17 cellular contexts compared by ENCODE assay signal in genomic region chr12:94103986-94104385, GRCh38.
"Had no signal": no experiment of that assay in that cellular context is flagged by ENCODE, and none has a peak within 500 bp of the region (broad histone marks: within the 10 kb centered on the region; RNA-seq: fewer than 3 reads in every experiment).

No MANE protein-coding gene starts in this region.

- H3K4me3 ChIP-seq: esophagus muscularis mucosa, left ventricle myocardium inferior, thoracic aorta, upper lobe of right lung had no signal

- H3K36me3 ChIP-seq: esophagus muscularis mucosa, left ventricle myocardium inferior, thoracic aorta, upper lobe of right lung had no signal

- H3K9me3 ChIP-seq: esophagus muscularis mucosa, left ventricle myocardium inferior, thoracic aorta, upper lobe of right lung had no signal

- DNase-seq: activated CD4-positive, alpha-beta T cell treated with anti-CD3 and anti-CD28 coated beads, Interleukin-2, amount 10 ng/mL, durations not matched to agents 24 days and 14 days; activated CD8-positive, alpha-beta memory T cell treated with anti-CD3 and anti-CD28 coated beads, Interleukin-2, amount 50 U/mL, for 4 hours; activated naive CD4-positive, alpha-beta T cell treated with anti-CD3 and anti-CD28 coated beads for 36 hours; activated T-cell treated with anti-CD3 and anti-CD28 coated beads, Interleukin-2, amount 50 U/mL, for 4 hours; aorta; cerebellar nuclear complex; cortex of kidney; foreskin fibroblast; hippocampal formation; kidney; left ventricle myocardium inferior; retina; stimulated activated naive B cell treated with anti-CD40 and anti-IgM and Interleukin-4, amounts not matched to agents 10 μg/mL and 1 μg/mL and 100 μg/mL, for 72 hours; upper lobe of right lung had no signal

- FAIRE-seq: endometrium, kidney had no signal

- ATAC-seq: activated T-cell treated with anti-CD3 and anti-CD28 coated beads, Interleukin-2, amount 50 U/mL, for 4 hours; stimulated activated naive B cell treated with anti-CD40 and anti-IgM and Interleukin-4, amounts not matched to agents 10 μg/mL and 1 μg/mL and 100 μg/mL, for 72 hours; upper lobe of right lung had no signal

- H3K27ac ChIP-seq: esophagus muscularis mucosa, left ventricle myocardium inferior, thoracic aorta, upper lobe of right lung had no signal

- H3K27me3 ChIP-seq: upper lobe of right lung had no signal
